Comparison of ENCODE assay signal across 23 cellular contexts in the genomic region with DNA sequence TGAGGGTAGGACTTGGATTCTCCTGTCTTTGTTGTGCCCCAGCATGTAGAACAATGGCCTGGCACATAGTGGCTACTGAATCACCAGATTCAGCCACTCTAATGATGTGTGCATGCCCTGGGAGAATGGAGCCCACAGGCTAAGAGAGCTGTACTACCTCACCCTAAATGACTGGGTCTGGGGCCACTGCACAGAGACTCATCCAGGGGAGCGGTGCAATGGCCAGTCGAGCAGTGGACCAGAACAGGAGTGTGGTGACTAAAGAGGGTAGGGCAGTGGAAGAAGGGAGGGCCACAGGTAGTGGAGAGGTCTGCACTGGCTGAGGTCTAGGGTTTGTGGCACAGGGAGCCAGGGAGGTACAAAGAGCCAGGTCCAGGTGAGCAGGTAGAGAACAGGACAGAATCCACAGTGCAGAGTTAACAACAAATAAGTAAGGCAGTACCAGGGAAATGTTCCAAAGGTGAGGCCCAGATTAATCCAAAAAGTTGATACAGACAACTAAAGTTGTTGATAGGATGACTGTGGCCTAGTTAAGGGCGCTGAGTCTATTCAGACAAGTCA.
"Had no signal": no experiment of that assay in that cellular context is flagged by ENCODE, and none has a peak within 500 bp of the region (broad histone marks: within the 10 kb centered on the region; RNA-seq: fewer than 3 reads in every experiment).

No MANE protein-coding gene starts in this region.

- H3K36me3 Mint-ChIP-seq: activated naive CD4-positive, alpha-beta T cell treated with anti-CD3 and anti-CD28 coated beads, Interleukin-2, amount 50 U/mL, for 24 hours; naive thymus-derived CD8-positive, alpha-beta T cell; stimulated activated naive B cell treated with anti-CD40 and anti-IgM and Interleukin-4, amounts not matched to agents 10 μg/mL and 1 μg/mL and 100 μg/mL, for 72 hours had no signal

- DNase-seq: activated CD4-positive, alpha-beta T cell treated with anti-CD3 and anti-CD28 coated beads, Interleukin-2, amount 50 U/mL, for 4 hours; activated effector memory CD4-positive, alpha-beta T cell treated with anti-CD3 and anti-CD28 coated beads, Interleukin-2, amount 50 U/mL, for 16 hours; activated T-cell treated with anti-CD3 and anti-CD28 coated beads, Interleukin-2, amount 50 U/mL, for 72 hours; effector CD8-positive, alpha-beta T cell; foreskin fibroblast; glutamatergic neuron; hypothalamus; islet precursor cell; left ventricle myocardium inferior; naive thymus-derived CD8-positive, alpha-beta T cell; pancreas; stimulated activated CD4-positive, alpha-beta T cell treated with anti-CD3 and anti-CD28 coated beads, Interleukin-4, amount 100 ng/mL, for 24 hours; stimulated activated naive B cell treated with anti-CD40 and anti-IgM and Interleukin-4, amounts not matched to agents 10 μg/mL and 1 μg/mL and 100 μg/mL, for 72 hours; SW 1271; T-helper 2 cell; thyroid gland; uterus; WERI-Rb-1 had no signal

- H3K27ac Mint-ChIP-seq: activated naive CD4-positive, alpha-beta T cell treated with anti-CD3 and anti-CD28 coated beads, Interleukin-2, amount 50 U/mL, for 24 hours; activated T-cell treated with anti-CD3 and anti-CD28 coated beads, Interleukin-2, amount 50 U/mL, for 72 hours; dendritic cell treated with granulocyte-macrophage colony-stimulating factor and Interleukin-4, amounts not matched to agents 40 ng/mL and 50 ng/mL, for 4 days; naive thymus-derived CD8-positive, alpha-beta T cell; stimulated activated naive B cell treated with anti-CD40 and anti-IgM and Interleukin-4, amounts not matched to agents 10 μg/mL and 1 μg/mL and 100 μg/mL, for 72 hours had no signal

- H3K27me3 ChIP-seq: breast epithelium, pancreas, thyroid gland, uterus had no signal

- FAIRE-seq: astrocyte, endothelial cell of umbilical vein, pancreas had no signal

- H3K9me3 Mint-ChIP-seq: activated T-cell treated with anti-CD3 and anti-CD28 coated beads, Interleukin-2, amount 50 U/mL, for 72 hours; dendritic cell treated with granulocyte-macrophage colony-stimulating factor and Interleukin-4, amounts not matched to agents 40 ng/mL and 50 ng/mL, for 4 days had no signal

- H3K36me3 ChIP-seq: breast epithelium, left ventricle myocardium inferior, pancreas, thyroid gland, uterus, WERI-Rb-1 had no signal

- H3K9me3 ChIP-seq: breast epithelium, pancreas, thyroid gland, uterus had no signal

- H3K4me3 ChIP-seq: breast epithelium, left ventricle myocardium inferior, pancreas, thyroid gland, uterus had no signal

- H3K4me1 Mint-ChIP-seq: activated naive CD4-positive, alpha-beta T cell treated with anti-CD3 and anti-CD28 coated beads, Interleukin-2, amount 50 U/mL, for 24 hours; stimulated activated naive B cell treated with anti-CD40 and anti-IgM and Interleukin-4, amounts not matched to agents 10 μg/mL and 1 μg/mL and 100 μg/mL, for 72 hours had no signal

- H3K4me1 ChIP-seq: breast epithelium, left ventricle myocardium inferior, pancreas, thyroid gland, uterus had no signal

- H3K27ac ChIP-seq: breast epithelium, left ventricle myocardium inferior, pancreas, thyroid gland, uterus, WERI-Rb-1 had no signal

- H3K4me3 Mint-ChIP-seq: activated naive CD4-positive, alpha-beta T cell treated with anti-CD3 and anti-CD28 coated beads, Interleukin-2, amount 50 U/mL, for 24 hours; activated T-cell treated with anti-CD3 and anti-CD28 coated beads, Interleukin-2, amount 50 U/mL, for 72 hours; dendritic cell treated with granulocyte-macrophage colony-stimulating factor and Interleukin-4, amounts not matched to agents 40 ng/mL and 50 ng/mL, for 4 days; naive thymus-derived CD8-positive, alpha-beta T cell; stimulated activated naive B cell treated with anti-CD40 and anti-IgM and Interleukin-4, amounts not matched to agents 10 μg/mL and 1 μg/mL and 100 μg/mL, for 72 hours had no signal
